Comparison of ENCODE assay signal across 1 cellular context in genomic region chr11:44400431-44400830, GRCh38.
A peak's percentile ranks its signal among the peaks of the same experiment; 100 is the strongest.
TF ChIP-seq lines count a peak whose summit lies in the region.

No MANE protein-coding gene starts in this region.

TF ChIP-seq in K562, 482 proteins besides CTCF, POLR2A, EP300 and RAD21 (continued from another document and continues in another):
- TF ChIP-seq, protein P1, sequence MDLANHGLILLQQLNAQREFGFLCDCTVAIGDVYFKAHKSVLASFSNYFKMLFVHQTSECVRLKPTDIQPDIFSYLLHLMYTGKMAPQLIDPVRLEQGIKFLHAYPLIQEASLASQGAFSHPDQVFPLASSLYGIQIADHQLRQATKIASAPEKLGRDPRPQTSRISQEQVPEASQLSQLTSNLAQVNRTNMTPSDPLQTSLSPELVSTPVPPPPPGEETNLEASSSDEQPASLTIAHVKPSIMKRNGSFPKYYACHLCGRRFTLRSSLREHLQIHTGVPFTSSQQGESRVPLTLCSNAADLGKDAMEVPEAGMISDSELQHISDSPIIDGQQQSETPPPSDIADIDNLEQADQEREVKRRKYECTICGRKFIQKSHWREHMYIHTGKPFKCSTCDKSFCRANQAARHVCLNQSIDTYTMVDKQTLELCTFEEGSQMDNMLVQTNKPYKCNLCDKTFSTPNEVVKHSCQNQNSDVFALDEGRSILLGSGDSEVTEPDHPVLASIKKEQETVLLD (IDR thresholded peaks at IDR 0.05) = no peak
- no peak for TF ChIP-seq U2AF1 (optimal IDR thresholded peaks at IDR 0.05; ENCODE audit: low read depth, low read length)
- no peak for TF ChIP-seq TAF7 (tag; IDR thresholded peaks at IDR 0.05)
- TF ChIP-seq ZZZ3 (IDR thresholded peaks at IDR 0.05) = no peak
- TF ChIP-seq ZBTB33 (CRISPR knock-in tag; IDR thresholded peaks at IDR 0.05) = no peak
- TF ChIP-seq, protein P2, sequence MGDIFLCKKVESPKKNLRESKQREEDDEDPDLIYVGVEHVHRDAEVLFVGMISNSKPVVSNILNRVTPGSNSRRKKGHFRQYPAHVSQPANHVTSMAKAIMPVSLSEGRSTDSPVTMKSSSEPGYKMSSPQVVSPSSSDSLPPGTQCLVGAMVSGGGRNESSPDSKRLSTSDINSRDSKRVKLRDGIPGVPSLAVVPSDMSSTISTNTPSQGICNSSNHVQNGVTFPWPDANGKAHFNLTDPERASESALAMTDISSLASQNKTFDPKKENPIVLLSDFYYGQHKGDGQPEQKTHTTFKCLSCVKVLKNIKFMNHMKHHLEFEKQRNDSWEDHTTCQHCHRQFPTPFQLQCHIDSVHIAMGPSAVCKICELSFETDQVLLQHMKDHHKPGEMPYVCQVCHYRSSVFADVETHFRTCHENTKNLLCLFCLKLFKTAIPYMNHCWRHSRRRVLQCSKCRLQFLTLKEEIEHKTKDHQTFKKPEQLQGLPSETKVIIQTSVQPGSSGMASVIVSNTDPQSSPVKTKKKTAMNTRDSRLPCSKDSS (IDR thresholded peaks at IDR 0.05; ENCODE audit: low read depth, partially characterized antibody) = no peak
- peak; percentile 27; the same call in 1 of the 2 replicates for TF ChIP-seq EHMT2 (IDR thresholded peaks at IDR 0.05)
- TF ChIP-seq ZNF324 (CRISPR knock-in tag; IDR thresholded peaks at IDR 0.05) = no peak
- no peak for TF ChIP-seq ZNF212 (CRISPR knock-in tag; IDR thresholded peaks at IDR 0.05)
- TF ChIP-seq, protein P3, sequence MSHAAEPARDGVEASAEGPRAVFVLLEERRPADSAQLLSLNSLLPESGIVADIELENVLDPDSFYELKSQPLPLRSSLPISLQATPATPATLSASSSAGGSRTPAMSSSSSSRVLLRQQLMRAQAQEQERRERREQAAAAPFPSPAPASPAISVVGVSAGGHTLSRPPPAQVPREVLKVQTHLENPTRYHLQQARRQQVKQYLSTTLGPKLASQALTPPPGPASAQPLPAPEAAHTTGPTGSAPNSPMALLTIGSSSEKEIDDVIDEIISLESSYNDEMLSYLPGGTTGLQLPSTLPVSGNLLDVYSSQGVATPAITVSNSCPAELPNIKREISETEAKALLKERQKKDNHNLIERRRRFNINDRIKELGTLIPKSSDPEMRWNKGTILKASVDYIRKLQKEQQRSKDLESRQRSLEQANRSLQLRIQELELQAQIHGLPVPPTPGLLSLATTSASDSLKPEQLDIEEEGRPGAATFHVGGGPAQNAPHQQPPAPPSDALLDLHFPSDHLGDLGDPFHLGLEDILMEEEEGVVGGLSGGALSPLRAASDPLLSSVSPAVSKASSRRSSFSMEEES (CRISPR knock-in tag; IDR thresholded peaks at IDR 0.05) = peak; percentile 90
- TF ChIP-seq, protein P4, sequence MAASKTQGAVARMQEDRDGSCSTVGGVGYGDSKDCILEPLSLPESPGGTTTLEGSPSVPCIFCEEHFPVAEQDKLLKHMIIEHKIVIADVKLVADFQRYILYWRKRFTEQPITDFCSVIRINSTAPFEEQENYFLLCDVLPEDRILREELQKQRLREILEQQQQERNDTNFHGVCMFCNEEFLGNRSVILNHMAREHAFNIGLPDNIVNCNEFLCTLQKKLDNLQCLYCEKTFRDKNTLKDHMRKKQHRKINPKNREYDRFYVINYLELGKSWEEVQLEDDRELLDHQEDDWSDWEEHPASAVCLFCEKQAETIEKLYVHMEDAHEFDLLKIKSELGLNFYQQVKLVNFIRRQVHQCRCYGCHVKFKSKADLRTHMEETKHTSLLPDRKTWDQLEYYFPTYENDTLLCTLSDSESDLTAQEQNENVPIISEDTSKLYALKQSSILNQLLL (CRISPR knock-in tag; IDR thresholded peaks at IDR 0.05; ENCODE audit: borderline replicate concordance) = no peak
- no peak for TF ChIP-seq PRPF4 (IDR thresholded peaks at IDR 0.05; ENCODE audit: insufficient read depth, low read depth, low read length, poor library complexity, severe bottlenecking)
- TF ChIP-seq GABPB1 (CRISPR knock-in tag; IDR thresholded peaks at IDR 0.05) = no peak
- no peak for TF ChIP-seq RBFOX2 (IDR thresholded peaks at IDR 0.05; ENCODE audit: low read depth, low read length)
- TF ChIP-seq KDM1A (IDR thresholded peaks at IDR 0.05) = no peak
- TF ChIP-seq NCOA1 (IDR thresholded peaks at IDR 0.05; ENCODE audit: low read depth) = no peak
- TF ChIP-seq ASH1L (IDR thresholded peaks at IDR 0.05; ENCODE audit: borderline replicate concordance, low read depth, partially characterized antibody) = no peak
- TF ChIP-seq USF2 (CRISPR knock-in tag; IDR thresholded peaks at IDR 0.05) = peak; percentile 97
- no peak for TF ChIP-seq ZBTB5 (IDR thresholded peaks at IDR 0.05)
- no peak for TF ChIP-seq FOXA1 (IDR thresholded peaks at IDR 0.05; ENCODE audit: borderline replicate concordance)
- TF ChIP-seq, protein P5, sequence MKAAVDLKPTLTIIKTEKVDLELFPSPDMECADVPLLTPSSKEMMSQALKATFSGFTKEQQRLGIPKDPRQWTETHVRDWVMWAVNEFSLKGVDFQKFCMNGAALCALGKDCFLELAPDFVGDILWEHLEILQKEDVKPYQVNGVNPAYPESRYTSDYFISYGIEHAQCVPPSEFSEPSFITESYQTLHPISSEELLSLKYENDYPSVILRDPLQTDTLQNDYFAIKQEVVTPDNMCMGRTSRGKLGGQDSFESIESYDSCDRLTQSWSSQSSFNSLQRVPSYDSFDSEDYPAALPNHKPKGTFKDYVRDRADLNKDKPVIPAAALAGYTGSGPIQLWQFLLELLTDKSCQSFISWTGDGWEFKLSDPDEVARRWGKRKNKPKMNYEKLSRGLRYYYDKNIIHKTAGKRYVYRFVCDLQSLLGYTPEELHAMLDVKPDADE (conservative IDR thresholded peaks at IDR 0.05; ENCODE audit: control insufficient read depth, low read depth, low read length) = no peak
- no peak for TF ChIP-seq KLF1 (tag; IDR thresholded peaks at IDR 0.05)
- TF ChIP-seq ZNF274 (IDR thresholded peaks at IDR 0.05; ENCODE audit: borderline replicate concordance, low read depth, low read length) = no peak
- peak; percentile 89; the same call in 1 of the 2 replicates for TF ChIP-seq TOE1 (IDR thresholded peaks at IDR 0.05; ENCODE audit: borderline replicate concordance)
- TF ChIP-seq TOE1 (CRISPR knock-in tag; IDR thresholded peaks at IDR 0.05; ENCODE audit: borderline replicate concordance, low read depth) = no peak
- TF ChIP-seq TRIM24 (IDR thresholded peaks at IDR 0.05) = no peak
- TF ChIP-seq TFAM (CRISPR knock-in tag; conservative IDR thresholded peaks at IDR 0.05) = no peak
- no peak for TF ChIP-seq ZC3H4 (CRISPR knock-in tag; IDR thresholded peaks at IDR 0.05; ENCODE audit: borderline replicate concordance)
- TF ChIP-seq SUPT5H (IDR thresholded peaks at IDR 0.05) = no peak
- no peak for TF ChIP-seq XRCC5 (IDR thresholded peaks at IDR 0.05; ENCODE audit: low read depth, low read length)
- TF ChIP-seq ZNF696 (CRISPR knock-in tag; conservative IDR thresholded peaks at IDR 0.05) = no peak
- TF ChIP-seq, protein P6, sequence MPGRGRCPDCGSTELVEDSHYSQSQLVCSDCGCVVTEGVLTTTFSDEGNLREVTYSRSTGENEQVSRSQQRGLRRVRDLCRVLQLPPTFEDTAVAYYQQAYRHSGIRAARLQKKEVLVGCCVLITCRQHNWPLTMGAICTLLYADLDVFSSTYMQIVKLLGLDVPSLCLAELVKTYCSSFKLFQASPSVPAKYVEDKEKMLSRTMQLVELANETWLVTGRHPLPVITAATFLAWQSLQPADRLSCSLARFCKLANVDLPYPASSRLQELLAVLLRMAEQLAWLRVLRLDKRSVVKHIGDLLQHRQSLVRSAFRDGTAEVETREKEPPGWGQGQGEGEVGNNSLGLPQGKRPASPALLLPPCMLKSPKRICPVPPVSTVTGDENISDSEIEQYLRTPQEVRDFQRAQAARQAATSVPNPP (IDR thresholded peaks at IDR 0.05; ENCODE audit: borderline replicate concordance, insufficient read depth, insufficient read length) = no peak
- no peak for TF ChIP-seq SAP30 (IDR thresholded peaks at IDR 0.05; ENCODE audit: borderline replicate concordance, insufficient read depth, low read depth, low read length, poor library complexity, severe bottlenecking)
- no peak for TF ChIP-seq KLF10 (CRISPR knock-in tag; IDR thresholded peaks at IDR 0.05)
- TF ChIP-seq ZBTB8A (IDR thresholded peaks at IDR 0.05; ENCODE audit: partially characterized antibody) = no peak
- TF ChIP-seq ZNF778 (CRISPR knock-in tag; IDR thresholded peaks at IDR 0.05) = no peak
- TF ChIP-seq, protein P7, sequence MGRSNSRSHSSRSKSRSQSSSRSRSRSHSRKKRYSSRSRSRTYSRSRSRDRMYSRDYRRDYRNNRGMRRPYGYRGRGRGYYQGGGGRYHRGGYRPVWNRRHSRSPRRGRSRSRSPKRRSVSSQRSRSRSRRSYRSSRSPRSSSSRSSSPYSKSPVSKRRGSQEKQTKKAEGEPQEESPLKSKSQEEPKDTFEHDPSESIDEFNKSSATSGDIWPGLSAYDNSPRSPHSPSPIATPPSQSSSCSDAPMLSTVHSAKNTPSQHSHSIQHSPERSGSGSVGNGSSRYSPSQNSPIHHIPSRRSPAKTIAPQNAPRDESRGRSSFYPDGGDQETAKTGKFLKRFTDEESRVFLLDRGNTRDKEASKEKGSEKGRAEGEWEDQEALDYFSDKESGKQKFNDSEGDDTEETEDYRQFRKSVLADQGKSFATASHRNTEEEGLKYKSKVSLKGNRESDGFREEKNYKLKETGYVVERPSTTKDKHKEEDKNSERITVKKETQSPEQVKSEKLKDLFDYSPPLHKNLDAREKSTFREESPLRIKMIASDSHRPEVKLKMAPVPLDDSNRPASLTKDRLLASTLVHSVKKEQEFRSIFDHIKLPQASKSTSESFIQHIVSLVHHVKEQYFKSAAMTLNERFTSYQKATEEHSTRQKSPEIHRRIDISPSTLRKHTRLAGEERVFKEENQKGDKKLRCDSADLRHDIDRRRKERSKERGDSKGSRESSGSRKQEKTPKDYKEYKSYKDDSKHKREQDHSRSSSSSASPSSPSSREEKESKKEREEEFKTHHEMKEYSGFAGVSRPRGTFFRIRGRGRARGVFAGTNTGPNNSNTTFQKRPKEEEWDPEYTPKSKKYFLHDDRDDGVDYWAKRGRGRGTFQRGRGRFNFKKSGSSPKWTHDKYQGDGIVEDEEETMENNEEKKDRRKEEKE (IDR thresholded peaks at IDR 0.05; ENCODE audit: borderline replicate concordance in 1 of 2, control insufficient read depth in 1 of 2, low read depth in 2 of 2, low read length in 1 of 2) = no peak
- no peak for TF ChIP-seq ZNF384 (IDR thresholded peaks at IDR 0.05; ENCODE audit: low read depth, low read length)
- no peak for TF ChIP-seq ZNF239 (CRISPR knock-in tag; IDR thresholded peaks at IDR 0.05)
- TF ChIP-seq, protein P8, sequence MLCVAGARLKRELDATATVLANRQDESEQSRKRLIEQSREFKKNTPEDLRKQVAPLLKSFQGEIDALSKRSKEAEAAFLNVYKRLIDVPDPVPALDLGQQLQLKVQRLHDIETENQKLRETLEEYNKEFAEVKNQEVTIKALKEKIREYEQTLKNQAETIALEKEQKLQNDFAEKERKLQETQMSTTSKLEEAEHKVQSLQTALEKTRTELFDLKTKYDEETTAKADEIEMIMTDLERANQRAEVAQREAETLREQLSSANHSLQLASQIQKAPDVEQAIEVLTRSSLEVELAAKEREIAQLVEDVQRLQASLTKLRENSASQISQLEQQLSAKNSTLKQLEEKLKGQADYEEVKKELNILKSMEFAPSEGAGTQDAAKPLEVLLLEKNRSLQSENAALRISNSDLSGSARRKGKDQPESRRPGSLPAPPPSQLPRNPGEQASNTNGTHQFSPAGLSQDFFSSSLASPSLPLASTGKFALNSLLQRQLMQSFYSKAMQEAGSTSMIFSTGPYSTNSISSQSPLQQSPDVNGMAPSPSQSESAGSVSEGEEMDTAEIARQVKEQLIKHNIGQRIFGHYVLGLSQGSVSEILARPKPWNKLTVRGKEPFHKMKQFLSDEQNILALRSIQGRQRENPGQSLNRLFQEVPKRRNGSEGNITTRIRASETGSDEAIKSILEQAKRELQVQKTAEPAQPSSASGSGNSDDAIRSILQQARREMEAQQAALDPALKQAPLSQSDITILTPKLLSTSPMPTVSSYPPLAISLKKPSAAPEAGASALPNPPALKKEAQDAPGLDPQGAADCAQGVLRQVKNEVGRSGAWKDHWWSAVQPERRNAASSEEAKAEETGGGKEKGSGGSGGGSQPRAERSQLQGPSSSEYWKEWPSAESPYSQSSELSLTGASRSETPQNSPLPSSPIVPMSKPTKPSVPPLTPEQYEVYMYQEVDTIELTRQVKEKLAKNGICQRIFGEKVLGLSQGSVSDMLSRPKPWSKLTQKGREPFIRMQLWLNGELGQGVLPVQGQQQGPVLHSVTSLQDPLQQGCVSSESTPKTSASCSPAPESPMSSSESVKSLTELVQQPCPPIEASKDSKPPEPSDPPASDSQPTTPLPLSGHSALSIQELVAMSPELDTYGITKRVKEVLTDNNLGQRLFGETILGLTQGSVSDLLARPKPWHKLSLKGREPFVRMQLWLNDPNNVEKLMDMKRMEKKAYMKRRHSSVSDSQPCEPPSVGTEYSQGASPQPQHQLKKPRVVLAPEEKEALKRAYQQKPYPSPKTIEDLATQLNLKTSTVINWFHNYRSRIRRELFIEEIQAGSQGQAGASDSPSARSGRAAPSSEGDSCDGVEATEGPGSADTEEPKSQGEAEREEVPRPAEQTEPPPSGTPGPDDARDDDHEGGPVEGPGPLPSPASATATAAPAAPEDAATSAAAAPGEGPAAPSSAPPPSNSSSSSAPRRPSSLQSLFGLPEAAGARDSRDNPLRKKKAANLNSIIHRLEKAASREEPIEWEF (CRISPR knock-in tag; IDR thresholded peaks at IDR 0.05) = no peak
